In genomic region chr2:178589337-178589736, GRCh38 we compare ENCODE assay signal across 20 cellular contexts.
"Had no signal": no experiment of that assay in that cellular context is flagged by ENCODE, and none has a peak within 500 bp of the region (broad histone marks: within the 10 kb centered on the region; RNA-seq: fewer than 3 reads in every experiment).

No MANE protein-coding gene starts in this region.

- H3K27ac ChIP-seq: brain microvascular endothelial cell, esophagus muscularis mucosa, foreskin keratinocyte, prostate gland, spleen, transverse colon, WERI-Rb-1 had no signal

- H3K4me3 ChIP-seq: esophagus muscularis mucosa, prostate gland, spleen, transverse colon had no signal

- H3K4me1 Mint-ChIP-seq: activated naive CD4-positive, alpha-beta T cell treated with anti-CD3 and anti-CD28 coated beads, Interleukin-2, amount 10 ng/mL, durations not matched to agents 7 days and 5 days; activated naive CD8-positive, alpha-beta T cell treated with anti-CD3 and anti-CD28 coated beads, Interleukin-2, amount 10 ng/mL, durations not matched to agents 7 days and 5 days; nephron; T-helper 17 cell had no signal

- H3K36me3 ChIP-seq: brain microvascular endothelial cell, prostate gland, transverse colon had no signal

- H3K4me3 Mint-ChIP-seq: activated naive CD4-positive, alpha-beta T cell treated with anti-CD3 and anti-CD28 coated beads, Interleukin-2, amount 10 ng/mL, durations not matched to agents 7 days and 5 days; activated naive CD8-positive, alpha-beta T cell treated with anti-CD3 and anti-CD28 coated beads, Interleukin-2, amount 10 ng/mL, durations not matched to agents 7 days and 5 days; nephron; T-helper 17 cell had no signal

- H3K27ac Mint-ChIP-seq: activated naive CD4-positive, alpha-beta T cell treated with anti-CD3 and anti-CD28 coated beads, Interleukin-2, amount 10 ng/mL, durations not matched to agents 7 days and 5 days; activated naive CD8-positive, alpha-beta T cell treated with anti-CD3 and anti-CD28 coated beads, Interleukin-2, amount 10 ng/mL, durations not matched to agents 7 days and 5 days; nephron; T-helper 17 cell had no signal

- H3K27me3 Mint-ChIP-seq: activated naive CD4-positive, alpha-beta T cell treated with anti-CD3 and anti-CD28 coated beads, Interleukin-2, amount 10 ng/mL, durations not matched to agents 7 days and 5 days; activated naive CD8-positive, alpha-beta T cell treated with anti-CD3 and anti-CD28 coated beads, Interleukin-2, amount 10 ng/mL, durations not matched to agents 7 days and 5 days; T-helper 17 cell had no signal

- H3K4me1 ChIP-seq: esophagus muscularis mucosa, foreskin keratinocyte, prostate gland, spleen, transverse colon had no signal

- H3K27me3 ChIP-seq: brain microvascular endothelial cell, esophagus muscularis mucosa, foreskin keratinocyte, spleen, transverse colon had no signal

- H3K9me3 Mint-ChIP-seq: activated naive CD4-positive, alpha-beta T cell treated with anti-CD3 and anti-CD28 coated beads, Interleukin-2, amount 10 ng/mL, durations not matched to agents 7 days and 5 days; activated naive CD8-positive, alpha-beta T cell treated with anti-CD3 and anti-CD28 coated beads, Interleukin-2, amount 10 ng/mL, durations not matched to agents 7 days and 5 days had no signal

- DNase-seq: activated CD4-positive, alpha-beta T cell treated with anti-CD3 and anti-CD28 coated beads for 48 hours; activated CD4-positive, alpha-beta T cell treated with anti-CD3 and anti-CD28 coated beads, Interleukin-2, amount 50 U/mL, for 48 hours; activated CD8-positive, alpha-beta memory T cell treated with anti-CD3 and anti-CD28 coated beads for 24 hours; activated gamma-delta T cell; activated naive CD4-positive, alpha-beta T cell treated with anti-CD3 and anti-CD28 coated beads, Interleukin-2, amount 10 ng/mL, durations not matched to agents 7 days and 5 days; activated naive CD8-positive, alpha-beta T cell treated with anti-CD3 and anti-CD28 coated beads, Interleukin-2, amount 10 ng/mL, durations not matched to agents 7 days and 5 days; brain microvascular endothelial cell; central memory CD4-positive, alpha-beta T cell; foreskin keratinocyte; mammary epithelial cell; spleen; stimulated activated naive CD4-positive, alpha-beta T cell treated with Interleukin-2 at 50 U/mL for 16 hours; T-helper 17 cell; T1000; transverse colon; WERI-Rb-1 had no signal

- H3K9me3 ChIP-seq: esophagus muscularis mucosa, prostate gland, spleen, transverse colon had no signal

- ATAC-seq: activated CD4-positive, CD25-positive, alpha-beta regulatory T cell treated with anti-CD3 and anti-CD28 coated beads, Interleukin-2, amount 50 U/mL, for 24 hours; foreskin keratinocyte; T-helper 17 cell had no signal
